In the genomic region with DNA sequence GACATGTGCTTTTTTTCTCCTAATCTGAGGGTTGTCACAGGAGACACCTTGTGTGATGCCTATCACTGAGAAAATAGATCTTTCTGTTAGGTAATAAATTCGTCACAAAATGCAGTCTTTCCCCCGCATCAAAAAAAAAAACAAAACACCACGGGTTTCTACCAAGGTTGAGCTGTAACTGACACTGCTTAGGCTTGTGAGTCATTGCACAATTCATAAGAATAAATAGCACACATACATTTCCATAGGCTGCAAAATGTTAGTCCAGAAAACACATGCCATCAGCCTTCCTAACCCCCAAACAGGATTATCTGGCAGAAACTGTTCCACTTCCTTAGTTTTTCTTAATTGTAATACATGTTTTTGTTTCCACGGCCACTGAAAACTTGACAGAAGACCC, we compare ENCODE assay signal across 14 cellular contexts. TPM values are rescaled to one million over a fixed set of nuclear protein-coding genes. Genes with fewer than 3 reads are reported as not detected.
"Had no signal": no experiment of that assay in that cellular context is flagged by ENCODE, and none has a peak within 500 bp of the region (broad histone marks: within the 10 kb centered on the region; RNA-seq: fewer than 3 reads in every experiment).

No MANE protein-coding gene starts in this region.

- H3K4me1 ChIP-seq: thyroid gland had no signal

- H3K36me3 ChIP-seq: gastroesophageal sphincter, pancreas, thyroid gland had no signal

- H3K27ac Mint-ChIP-seq: activated T-helper 1 cell treated with anti-CD3 and anti-CD28 coated beads, Interleukin-12 subunit alpha, Interleukin-12 subunit beta, Interleukin-2, Interleukin-4 antibody, amounts not matched to agents 30 ng/mL and 10 ng/mL and 1 ng/mL, durations not matched to agents 14 hours and 24 hours and 36 hours had no signal

- H3K9me3 ChIP-seq: gastroesophageal sphincter, pancreas, thyroid gland had no signal

- H3K27me3 ChIP-seq: pancreas, thyroid gland had no signal

- FAIRE-seq: pancreas, urothelium cell line had no signal

- H3K27ac ChIP-seq: coronary artery, gastroesophageal sphincter, pancreas, thyroid gland, VCaP had no signal

- H3K4me3 ChIP-seq: coronary artery, gastroesophageal sphincter, pancreas, thyroid gland had no signal

- H3K9me3 Mint-ChIP-seq: activated T-helper 1 cell treated with anti-CD3 and anti-CD28 coated beads, Interleukin-12 subunit alpha, Interleukin-12 subunit beta, Interleukin-2, Interleukin-4 antibody, amounts not matched to agents 30 ng/mL and 10 ng/mL and 1 ng/mL, durations not matched to agents 14 hours and 24 hours and 36 hours had no signal

- ATAC-seq: gastroesophageal sphincter had no signal

- DNase-seq: activated CD4-positive, alpha-beta T cell treated with anti-CD3 and anti-CD28 coated beads for 4 hours; activated naive CD4-positive, alpha-beta T cell; effector CD8-positive, alpha-beta T cell; hippocampal formation; kidney glomerular epithelial cell; pancreas; T1000; thyroid gland had no signal

- H3K4me3 Mint-ChIP-seq: activated T-helper 1 cell treated with anti-CD3 and anti-CD28 coated beads, Interleukin-12 subunit alpha, Interleukin-12 subunit beta, Interleukin-2, Interleukin-4 antibody, amounts not matched to agents 30 ng/mL and 10 ng/mL and 1 ng/mL, durations not matched to agents 14 hours and 24 hours and 36 hours had no signal

RNA-seq across cellular contexts. Expression of a gene that starts 6.5 kb away (rescaled TPM):
- total RNA-seq: myocyte had no signal
